In the genomic region with DNA sequence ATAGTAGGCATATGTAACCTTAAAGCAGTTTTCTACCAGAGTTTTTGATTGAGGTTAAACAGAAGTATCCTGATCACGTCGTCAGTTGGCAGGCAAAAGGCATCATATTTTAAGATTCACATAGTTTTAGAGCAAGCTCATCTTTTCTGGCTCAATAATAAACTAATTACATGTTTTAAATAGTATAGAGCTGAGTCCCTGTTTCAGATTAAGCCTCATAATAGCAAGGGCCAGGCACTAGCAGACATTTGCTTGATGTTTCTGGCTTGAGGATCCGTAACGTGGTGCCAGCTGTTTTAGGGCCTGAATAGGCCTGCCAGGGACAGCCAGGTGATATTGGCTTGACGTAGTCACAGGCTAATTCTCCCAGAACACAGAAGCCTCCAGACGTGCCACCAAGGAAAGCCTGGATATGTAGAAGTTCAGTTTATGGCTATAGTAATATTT, we compare ENCODE assay signal across 11 cellular contexts.
DNase-seq lines count a peak whose midpoint lies in the region; ATAC-seq and TF ChIP-seq lines count a peak whose summit lies in the region.
"Had no signal": no experiment of that assay in that cellular context is flagged by ENCODE, and none has a peak within 500 bp of the region (broad histone marks: within the 10 kb centered on the region; RNA-seq: fewer than 3 reads in every experiment).

No MANE protein-coding gene starts in this region.

- H3K4me1 Mint-ChIP-seq in H9 = peaks cover 37 to 38% of the 10 kb centered on the region in 2 experiments

- H3K4me1 ChIP-seq in heart left ventricle (peaks cover 31 to 100% (median 92%) of the 10 kb centered on the region in 12 donors), H9 (ENCODE audit: insufficient read depth, low read length) (no peaks in the 10 kb centered on the region; the same call in 1 of the 2 replicates)

- H3K27me3 ChIP-seq in heart left ventricle (no peaks in the 10 kb centered on the region), H9 (ENCODE audit: insufficient read depth, low read length) (no peaks in the 10 kb centered on the region)

- H2BK120ac ChIP-seq in H9 (ENCODE audit: low read depth, low read length, poor library complexity, severe bottlenecking) = no peak overlapping the region

- no peak overlapping the region for H3K9ac ChIP-seq in H9 (ENCODE audit: extremely low read depth, insufficient read length, low read length)

- H3K27me3 Mint-ChIP-seq in H9 (ENCODE audit: low read depth) = no peaks in the 10 kb centered on the region

- H3K4me3 Mint-ChIP-seq in H9 = no peak overlapping the region

- peaks cover 0 to 4% (median 0%) of the 10 kb centered on the region in 9 donors for H3K36me3 ChIP-seq in heart left ventricle

- peaks cover 2% of the 10 kb centered on the region; the same call in 1 of the 2 replicates for H3K79me2 ChIP-seq in H9 (ENCODE audit: insufficient read depth, low read length)

- intact Hi-C loops in heart left ventricle (cut with DNase I) = loop anchor here in 6 of 10 donors (5.0 to 10.0 kb wide), 3 partner anchors 85 to 90 kb away; a partner anchor contains a TSS
- intact Hi-C loops in sciatic nerve (cut with DNase I) = no loop called here

- H3K79me1 ChIP-seq in H9 (ENCODE audit: insufficient read depth, low read depth, low read length, poor library complexity, severe bottlenecking) = no peaks in the 10 kb centered on the region

- no peak overlapping the region for H2BK12ac ChIP-seq in H9 (ENCODE audit: insufficient read length, low read depth, low read length)

- no peak overlapping the region for H4K91ac ChIP-seq in H9 (ENCODE audit: insufficient read length, low read depth, low read length)

- no peaks in the 10 kb centered on the region for H4K20me1 ChIP-seq in H9 (ENCODE audit: control insufficient read depth, insufficient read depth, insufficient read length)

- no peak for TF ChIP-seq CTCF in heart left ventricle (IDR thresholded peaks at IDR 0.05)
- TF ChIP-seq CTCF in H9 (conservative IDR thresholded peaks at IDR 0.05) = no peak

- no peak overlapping the region for H3K4ac ChIP-seq in H9 (ENCODE audit: low read depth, low read length)

- no peaks in the 10 kb centered on the region for H3K23me2 ChIP-seq in H9 (ENCODE audit: insufficient read length, low read depth, low read length, poor library complexity, severe bottlenecking)

- H4K5ac ChIP-seq in H9 (ENCODE audit: insufficient read length, low read depth, low read length) = no peak overlapping the region

- H3K4me2 ChIP-seq in H9 (ENCODE audit: insufficient read depth, insufficient read length, low read length) = no peak overlapping the region

- H3K27ac ChIP-seq in heart left ventricle = peak overlapping the region; percentile 53 to 91 (median 84)
- no peak overlapping the region for H3K27ac ChIP-seq in H9 (ENCODE audit: insufficient read length, low read depth, low read length)

- no peak overlapping the region for H3K23ac ChIP-seq in H9 (ENCODE audit: insufficient read length, low read depth, low read length)

- no peak overlapping the region for H3K18ac ChIP-seq in H9 (ENCODE audit: insufficient read length, low read depth, low read length)

- H2BK5ac ChIP-seq in H9 (ENCODE audit: insufficient read length, low read length) = no peak overlapping the region

- H3K36me3 Mint-ChIP-seq in H9 (ENCODE audit: insufficient read depth in 1 of 3, low read depth in 3 of 3) = no peaks in the 10 kb centered on the region; a peak in 1 of 7 replicates

- H2BK15ac ChIP-seq in H9 (ENCODE audit: low read depth, low read length) = no peak overlapping the region

- 34 to 44% (median 39%) methylated on average over 6 of the region's 6 CpGs for WGBS in heart left ventricle, 4 donors
- WGBS in H9 (ENCODE audit: extremely low coverage, insufficient read length, low lambda C conversion rate) = no CpG with 5 or more reads among the region's 6 CpGs

- peak; percentile 65 for DNase-seq in ELR (ENCODE audit: low read depth)
- DNase-seq in amniotic epithelial cell (ENCODE audit: low read depth) = peak; percentile 91
- peak in 4 of 5 donors; percentile 35 to 67 (median 56) for DNase-seq in heart left ventricle
- DNase-seq in sciatic nerve (ENCODE audit: low spot score) = no peak
- no peak for DNase-seq in activated CD8-positive, alpha-beta memory T cell treated with anti-CD3 and anti-CD28 coated beads for 24 hours
- no peak for DNase-seq in D341Med (ENCODE audit: low spot score)
- DNase-seq in H9 = no peak
- DNase-seq: activated CD8-positive, alpha-beta memory T cell treated with anti-CD3 and anti-CD28 coated beads, Interleukin-2, amount 50 U/mL, for 4 hours; DMS79; small intestine had no signal

- TF ChIP-seq POLR2A in heart left ventricle (IDR thresholded peaks at IDR 0.05) = peak in 1 of 2 donors; percentile 31

- no peak overlapping the region for H3T11ph ChIP-seq in H9 (ENCODE audit: low read length)

- H2AFZ ChIP-seq in H9 (ENCODE audit: low read length) = no peak overlapping the region

- H3K9me3 ChIP-seq in heart left ventricle = no peaks in the 10 kb centered on the region
- no peaks in the 10 kb centered on the region for H3K9me3 ChIP-seq in H9 (ENCODE audit: control insufficient read depth, low read depth, low read length)

- H3K4me3 ChIP-seq in heart left ventricle = no peak overlapping the region

- no peaks in the 10 kb centered on the region for H3K9me3 Mint-ChIP-seq in H9

- no peak overlapping the region for H3K14ac ChIP-seq in H9 (ENCODE audit: insufficient read depth, low read length)

- peak; percentile 53 to 73 (median 60) for ATAC-seq in heart left ventricle
- peak; percentile 10 for ATAC-seq in sciatic nerve
- ATAC-seq in GM19023 (IDR thresholded peaks at IDR 0.05; ENCODE audit: unreplicated experiment) = no peak

- no peak overlapping the region for H2BK20ac ChIP-seq in H9 (ENCODE audit: low read depth, low read length, poor library complexity, severe bottlenecking)

- no peak overlapping the region for H4K8ac ChIP-seq in H9 (replicated peaks; ENCODE audit: insufficient read length, low read depth, low read length)

- H3K56ac ChIP-seq in H9 (ENCODE audit: insufficient read length, low read depth, low read length) = no peak overlapping the region

- H2AK5ac ChIP-seq in H9 (ENCODE audit: insufficient read length, low read length) = no peak overlapping the region

- H3K27ac Mint-ChIP-seq in H9 = no peak overlapping the region

Comparison
In these comparisons a context has a peak if more than half of its experiments do, and no peak if none do; other contexts are left out.
1. DNase-seq: peak in ELR (single experiment), amniotic epithelial cell (single experiment) and heart left ventricle (4 of 5); none in sciatic nerve (single experiment), activated CD8-positive, alpha-beta memory T cell treated with anti-CD3 and anti-CD28 coated beads for 24 hours (single experiment), D341Med (single experiment) and H9 (single experiment).